In the genomic region with DNA sequence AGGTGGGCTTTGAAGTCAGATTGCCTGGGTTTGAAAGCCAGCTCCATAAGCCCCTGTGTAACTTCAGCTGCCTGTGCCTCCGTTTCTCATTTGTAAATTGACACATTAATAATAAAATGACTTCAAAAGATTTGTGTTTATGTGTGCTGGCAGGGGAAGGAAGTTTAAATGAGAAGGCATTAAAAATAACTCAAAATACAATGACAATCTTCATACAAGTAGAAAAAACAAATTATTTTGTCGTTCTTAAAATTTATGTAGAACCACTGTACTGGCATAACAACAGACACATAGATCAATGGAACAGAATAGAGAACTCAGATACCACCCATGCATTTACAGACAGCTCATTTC, we compare ENCODE assay signal across 9 cellular contexts.
DNase-seq lines count a peak whose midpoint lies in the region; ATAC-seq, FAIRE-seq and TF ChIP-seq lines count a peak whose summit lies in the region.
"Had no signal": no experiment of that assay in that cellular context is flagged by ENCODE, and none has a peak within 500 bp of the region (broad histone marks: within the 10 kb centered on the region; RNA-seq: fewer than 3 reads in every experiment).

No MANE protein-coding gene starts in this region.

- no peaks in the 10 kb centered on the region for H3K79me2 ChIP-seq in H1 (ENCODE audit: control insufficient read depth in 1 of 2, insufficient read depth in 2 of 2, low read length in 2 of 2)

- H3K23me2 ChIP-seq in H1 (ENCODE audit: low read depth, low read length), result peaks cover 2% of the 10 kb centered on the region; the same call in 1 of the 2 replicates

- H4K8ac ChIP-seq in H1 (ENCODE audit: extremely low read depth, insufficient read depth, low read length), result no peak overlapping the region

- H3K4me3 ChIP-seq in GM08714 (ENCODE audit: low read length), result peak overlapping the region; percentile 57; the same call in 1 of the 2 replicates
- no peak overlapping the region for H3K4me3 ChIP-seq in RWPE2 (ENCODE audit: severe bottlenecking)
- H3K4me3 ChIP-seq in H1 (ENCODE audit: extremely low read depth in 1 of 4, insufficient read depth in 2 of 4, low read depth in 3 of 4, low read length in 4 of 4), result no peak overlapping the region; a peak in 1 of 8 replicates
- H3K4me3 ChIP-seq in skeletal muscle satellite cell (ENCODE audit: low read length), result no peak overlapping the region

- TF ChIP-seq CTCF in RWPE2 (IDR thresholded peaks at IDR 0.05; ENCODE audit: poor library complexity, severe bottlenecking) (peak; percentile 52), H1 (IDR thresholded peaks at IDR 0.05; ENCODE audit: control extremely low read depth in 1 of 3, insufficient read depth in 1 of 3, low read depth in 1 of 3, low read length in 3 of 3) (no peak), foreskin keratinocyte (conservative IDR thresholded peaks at IDR 0.05) (no peak), GM10248 (IDR thresholded peaks at IDR 0.05; ENCODE audit: control extremely low read depth, extremely low read depth, low read depth, missing control alignments) (no peak)

- no peaks in the 10 kb centered on the region for H3K79me1 ChIP-seq in H1 (ENCODE audit: low read depth, low read length)

- no peak overlapping the region for H4K91ac ChIP-seq in H1 (replicated peaks; ENCODE audit: insufficient read length, low read length)

- H2BK20ac ChIP-seq in H1 (ENCODE audit: low read length), result no peak overlapping the region

- H2BK15ac ChIP-seq in H1 (ENCODE audit: low read length), result no peak overlapping the region

- ATAC-seq in RWPE2 (ENCODE audit: low read depth) (no peak), foreskin keratinocyte (no peak)

- H3K9me3 ChIP-seq in RWPE2 (ENCODE audit: severe bottlenecking), result no peaks in the 10 kb centered on the region
- no peaks in the 10 kb centered on the region for H3K9me3 ChIP-seq in H1 (ENCODE audit: insufficient read depth in 2 of 2, low read depth in 1 of 2, low read length in 1 of 2)
- H3K9me3 ChIP-seq in skeletal muscle satellite cell (replicated peaks; ENCODE audit: low read length), result no peaks in the 10 kb centered on the region
- H3K9me3 ChIP-seq: neutrophil had no signal

- no peak for TF ChIP-seq POLR2A in H1 (IDR thresholded peaks at IDR 0.05; ENCODE audit: control extremely low read depth in 1 of 2, low read depth in 2 of 2, low read length in 2 of 2)

- H3K14ac ChIP-seq in H1 (ENCODE audit: insufficient read length), result no peak overlapping the region

- H3K18ac ChIP-seq in H1 (ENCODE audit: extremely low read depth, low read length), result no peak overlapping the region

- no peak overlapping the region for H2BK5ac ChIP-seq in H1 (ENCODE audit: low read depth, low read length)

- TF ChIP-seq RAD21 in H1 (IDR thresholded peaks at IDR 0.05 in 1 of 2, conservative IDR thresholded peaks at IDR 0.05 in 1 of 2; ENCODE audit: low read depth in 2 of 2, low read length in 2 of 2), result no peak

- H3K36me3 ChIP-seq in RWPE2 (ENCODE audit: low read depth), result no peaks in the 10 kb centered on the region
- H3K36me3 ChIP-seq in H1 (ENCODE audit: control insufficient read depth in 2 of 4, insufficient read depth in 4 of 4, low read length in 3 of 4), result no peaks in the 10 kb centered on the region
- no peaks in the 10 kb centered on the region for H3K36me3 ChIP-seq in skeletal muscle satellite cell (ENCODE audit: insufficient read depth, low read length)
- H3K36me3 ChIP-seq: neutrophil had no signal

- H3K27ac ChIP-seq in RWPE2 (ENCODE audit: poor library complexity, severe bottlenecking) (no peak overlapping the region), H1 (ENCODE audit: low read depth, low read length) (no peak overlapping the region), foreskin keratinocyte (no peak overlapping the region)
- H3K27ac ChIP-seq: neutrophil had no signal

- no peak overlapping the region for H3K56ac ChIP-seq in H1 (replicated peaks; ENCODE audit: insufficient read length, low read depth, low read length)

- H2BK120ac ChIP-seq in H1 (replicated peaks; ENCODE audit: low read depth, low read length), result no peak overlapping the region

- POLR2A ChIA-PET in H1 (lab: Charles Lee; ENCODE audit: partially characterized antibody) (interaction anchor here (1.7 kb wide), 2 partner anchors 16 to 83 kb away, joined by 5 read pairs; a partner anchor contains a TSS), GM10248 (lab: Yijun Ruan, JAX) (no interaction called here)

- CTCF ChIA-PET in H1 (lab: Charles Lee; ENCODE audit: partially characterized antibody) (interaction anchor here (0.6 to 7.8 kb wide), 48 partner anchors 10 to 921 kb away, joined by 3 to 73 read pairs (median 4); a partner anchor contains a TSS), GM10248 (lab: Yijun Ruan, JAX) (interaction anchor here (0.7 to 6.7 kb wide), 55 partner anchors 9 to 943 kb away, joined by 3 to 38 read pairs (median 4); a partner anchor contains a TSS)

- no peak overlapping the region for H3K4ac ChIP-seq in H1 (replicated peaks; ENCODE audit: insufficient read length, low read depth, low read length)

- 51% methylated on average over 2 of the region's 2 CpGs; no CpG with 5 or more reads in 1 of the 2 experiments for WGBS in H1 (ENCODE audit: extremely low coverage in 1 of 2, insufficient coverage in 1 of 2, insufficient read length in 1 of 2, insufficient replicate concordance in 2 of 2, low coverage in 1 of 2, low lambda C conversion rate in 2 of 2, missing lambda C conversion rate in 1 of 2), 2 experiments

- H3K4me2 ChIP-seq in H1 (ENCODE audit: insufficient read depth in 1 of 2, low read depth in 2 of 2, low read length in 2 of 2) (peak overlapping the region; percentile 64 to 74; a peak in 1 of 4 replicates), skeletal muscle satellite cell (ENCODE audit: low read length) (peak overlapping the region; percentile 77)

- no peak overlapping the region for H4K5ac ChIP-seq in H1 (ENCODE audit: insufficient read length, low read depth, low read length)

- H3K4me1 ChIP-seq in RWPE2 (ENCODE audit: insufficient read depth, poor library complexity, severe bottlenecking) (peaks cover 7% of the 10 kb centered on the region), H1 (replicated peaks in 1 of 4; ENCODE audit: control insufficient read depth in 3 of 4, insufficient read depth in 4 of 4, low read length in 3 of 4) (peaks cover 0 to 12% (median 8%) of the 10 kb centered on the region in 4 experiments; a peak in 5 of 7 replicates), skeletal muscle satellite cell (ENCODE audit: control insufficient read depth, insufficient read depth, low read length) (peaks cover 10% of the 10 kb centered on the region), foreskin keratinocyte (no peaks in the 10 kb centered on the region)

- H2BK12ac ChIP-seq in H1 (ENCODE audit: low read depth, low read length), result no peak overlapping the region

- H2AK5ac ChIP-seq in H1 (ENCODE audit: low read depth, low read length), result no peak overlapping the region

- H4K20me1 ChIP-seq in H1 (replicated peaks in 1 of 2; ENCODE audit: control insufficient read depth in 1 of 2, insufficient read depth in 2 of 2, low read length in 2 of 2), result no peaks in the 10 kb centered on the region

- no peak overlapping the region for H3K23ac ChIP-seq in H1 (ENCODE audit: insufficient read length)

- H3K9ac ChIP-seq in H1 (replicated peaks in 1 of 4; ENCODE audit: extremely low read depth in 1 of 4, low read depth in 3 of 4, low read length in 3 of 4) (no peak overlapping the region), skeletal muscle satellite cell (ENCODE audit: low read depth, low read length) (no peak overlapping the region)

- no peak for FAIRE-seq in H1 (lab: Jason Lieb, UNC)

- DNase-seq in RWPE2 (ENCODE audit: low spot score), result no peak
- DNase-seq in H1 (ENCODE audit: low read depth in 1 of 2, low spot score in 2 of 2), result no peak
- DNase-seq in foreskin keratinocyte, result no peak
- DNase-seq in NOMO-1 treated with dmso at 0.1 percent for 144 hours (lab: John Stamatoyannopoulos, UW; ENCODE audit: unreplicated experiment), result no peak
- no peak for DNase-seq in GM10248 (ENCODE audit: extremely low spot score)
- DNase-seq in NCI-H1105 treated with DMSO at 0.1 percent for 48 hours (lab: John Stamatoyannopoulos, UW), result no peak

- no peak for TF ChIP-seq EP300 in H1 (IDR thresholded peaks at IDR 0.05; ENCODE audit: borderline replicate concordance in 1 of 2, low read depth in 2 of 2, low read length in 2 of 2)

- no peak overlapping the region for H2AFZ ChIP-seq in H1 (ENCODE audit: low read length)

- peaks cover 21% of the 10 kb centered on the region for H3K27me3 ChIP-seq in RWPE2 (ENCODE audit: insufficient read depth, poor library complexity, severe bottlenecking)
- peaks cover 0 to 5% (median 1%) of the 10 kb centered on the region in 4 experiments; a peak in 3 of 7 replicates for H3K27me3 ChIP-seq in H1 (replicated peaks in 1 of 4; ENCODE audit: control insufficient read depth in 3 of 4, extremely low read depth in 1 of 4, insufficient read depth in 3 of 4, low read length in 3 of 4)
- H3K27me3 ChIP-seq in skeletal muscle satellite cell (ENCODE audit: control insufficient read depth, insufficient read depth, low read length), result peaks cover 28% of the 10 kb centered on the region
- H3K27me3 ChIP-seq in foreskin keratinocyte, result peaks cover 62% of the 10 kb centered on the region

TF ChIP-seq in H1, 55 proteins besides CTCF, POLR2A, EP300 and RAD21:
- TF ChIP-seq RFX5 (IDR thresholded peaks at IDR 0.05; ENCODE audit: borderline replicate concordance, low read depth, low read length), result no peak
- TF ChIP-seq, protein P1, sequence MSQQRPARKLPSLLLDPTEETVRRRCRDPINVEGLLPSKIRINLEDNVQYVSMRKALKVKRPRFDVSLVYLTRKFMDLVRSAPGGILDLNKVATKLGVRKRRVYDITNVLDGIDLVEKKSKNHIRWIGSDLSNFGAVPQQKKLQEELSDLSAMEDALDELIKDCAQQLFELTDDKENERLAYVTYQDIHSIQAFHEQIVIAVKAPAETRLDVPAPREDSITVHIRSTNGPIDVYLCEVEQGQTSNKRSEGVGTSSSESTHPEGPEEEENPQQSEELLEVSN (IDR thresholded peaks at IDR 0.05), result no peak
- TF ChIP-seq HDAC2 (IDR thresholded peaks at IDR 0.05; ENCODE audit: borderline replicate concordance in 1 of 2, low read depth in 2 of 2, low read length in 2 of 2), result no peak
- no peak for TF ChIP-seq TAF7 (optimal IDR thresholded peaks at IDR 0.05; ENCODE audit: borderline replicate concordance, low read depth, low read length)
- no peak for TF ChIP-seq CHD2 (IDR thresholded peaks at IDR 0.05; ENCODE audit: low read length)
TF ChIP-seq in H1: peak in this region for 0.
